In the genomic region with DNA sequence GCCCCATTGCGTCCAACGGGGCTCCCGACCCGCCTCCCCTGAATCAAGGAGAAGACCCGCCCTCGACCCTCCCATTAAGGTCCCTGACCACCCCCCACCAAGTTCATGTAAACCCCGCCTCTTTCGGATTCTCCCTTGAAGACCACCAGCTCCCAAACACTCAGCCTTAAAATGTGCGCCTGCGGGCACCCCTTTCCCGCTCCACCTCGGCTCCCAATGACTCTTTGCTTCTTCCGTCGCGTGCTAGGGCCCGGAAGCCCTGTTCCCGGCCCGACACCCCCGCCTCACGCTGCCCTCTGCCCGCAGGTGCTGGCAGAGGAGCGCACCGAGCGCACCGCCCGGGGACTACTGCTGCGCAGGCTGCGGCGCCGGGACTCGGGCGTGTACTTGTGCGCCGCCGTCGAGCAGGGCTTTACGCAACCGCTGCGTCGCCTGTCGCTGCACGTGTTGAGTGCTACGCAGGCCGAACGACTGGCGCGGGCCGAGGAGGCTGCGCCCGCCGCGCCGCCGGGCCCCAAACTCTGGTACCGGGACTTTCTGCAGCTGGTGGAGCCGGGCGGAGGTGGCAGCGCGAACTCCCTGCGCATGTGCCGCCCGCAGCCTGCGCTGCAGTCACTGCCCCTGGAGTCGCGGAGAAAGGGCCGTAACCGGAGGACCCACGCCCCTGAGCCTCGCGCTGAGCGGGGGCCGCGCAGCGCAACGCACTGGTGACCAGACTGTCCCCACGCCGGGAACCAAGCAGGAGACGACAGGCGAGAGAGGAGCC, we compare ENCODE assay signal across 1 cellular context.
TF ChIP-seq lines count a peak whose summit lies in the region.

No MANE protein-coding gene starts in this region.

TF ChIP-seq in endothelial cell of umbilical vein, 7 proteins besides CTCF, POLR2A, EP300 and RAD21:
- peak; percentile 39 for TF ChIP-seq EZH2 (IDR thresholded peaks at IDR 0.05; ENCODE audit: borderline replicate concordance, low read depth, low read length, severe bottlenecking)
- TF ChIP-seq, protein P1, sequence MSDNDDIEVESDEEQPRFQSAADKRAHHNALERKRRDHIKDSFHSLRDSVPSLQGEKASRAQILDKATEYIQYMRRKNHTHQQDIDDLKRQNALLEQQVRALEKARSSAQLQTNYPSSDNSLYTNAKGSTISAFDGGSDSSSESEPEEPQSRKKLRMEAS (IDR thresholded peaks at IDR 0.05; ENCODE audit: insufficient read depth, insufficient read length) = no peak
